10 cellular contexts compared by ENCODE assay signal in genomic region chr5:474826-475661, GRCh38. TPM values are rescaled to one million over a fixed set of nuclear protein-coding genes. Genes with fewer than 3 reads are reported as not detected.
DNase-seq lines count a peak whose midpoint lies in the region; FAIRE-seq and TF ChIP-seq lines count a peak whose summit lies in the region.
"Had no signal": no experiment of that assay in that cellular context is flagged by ENCODE, and none has a peak within 500 bp of the region (broad histone marks: within the 10 kb centered on the region; RNA-seq: fewer than 3 reads in every experiment).

No MANE protein-coding gene starts in this region.

- no peak overlapping the region for H3K27ac ChIP-seq in kidney (ENCODE audit: low read depth in 2 of 2, low read length in 2 of 2)
- H3K27ac ChIP-seq in vagina: no peak overlapping the region
- H3K27ac ChIP-seq: upper lobe of left lung had no signal

- no peak for TF ChIP-seq CTCF in kidney (IDR thresholded peaks at IDR 0.05; ENCODE audit: borderline replicate concordance, extremely low read depth, insufficient read depth)
- TF ChIP-seq CTCF in vagina (IDR thresholded peaks at IDR 0.05): no peak

- peaks cover 20% of the 10 kb centered on the region for H3K4me1 ChIP-seq in adipocyte (ENCODE audit: control insufficient read depth, insufficient read depth, low read length)
- H3K4me1 ChIP-seq in kidney (ENCODE audit: control insufficient read depth in 1 of 2, insufficient read depth in 1 of 2, low read depth in 1 of 2, low read length in 2 of 2): peaks cover 3 to 14% of the 10 kb centered on the region in 2 donors
- H3K4me1 ChIP-seq in vagina: peaks cover 47% of the 10 kb centered on the region

- H3K36me3 ChIP-seq in adipocyte (ENCODE audit: control insufficient read depth, insufficient read depth, low read length, severe bottlenecking): peaks cover 4% of the 10 kb centered on the region
- peaks cover 0 to 4% of the 10 kb centered on the region in 2 donors for H3K36me3 ChIP-seq in kidney (ENCODE audit: control insufficient read depth in 1 of 2, insufficient read depth in 2 of 2, low read length in 2 of 2)
- no peaks in the 10 kb centered on the region for H3K36me3 ChIP-seq in vagina

- H3K4me3 ChIP-seq in adipocyte (ENCODE audit: low read length) (peak overlapping the region; percentile 59), kidney (ENCODE audit: low read length in 2 of 2) (peak overlapping the region in 1 of 2 donors; percentile 3), vagina (peak overlapping the region; percentile 36 to 80)

- H3K9ac ChIP-seq in adipocyte (ENCODE audit: low read length): no peak overlapping the region
- H3K9ac ChIP-seq in kidney (ENCODE audit: low read length in 2 of 2): no peak overlapping the region

- intact Hi-C loops in kidney (cut with DNase I): no loop called here
- intact Hi-C loops in vagina (cut with DNase I): no loop called here

- DNase-seq in stimulated activated CD4-positive, alpha-beta T cell treated with anti-CD3 and anti-CD28 coated beads, Interleukin-15, amount 100 ng/mL, for 24 hours: peak; percentile 47
- DNase-seq in stimulated activated CD4-positive, alpha-beta T cell treated with anti-CD3 and anti-CD28 coated beads, Interleukin-12 subunit alpha, Interleukin-12 subunit beta, amount 100 ng/mL, for 4 hours: no peak
- DNase-seq in adipocyte (ENCODE audit: low read depth) (peak; percentile 22), kidney (peak; percentile 76), vagina (ENCODE audit: extremely low spot score in 2 of 2) (no peak), NCI-H1092 treated with DMSO at 0.1 percent for 48 hours (lab: John Stamatoyannopoulos, UW) (no peak), NCI-H1694 treated with DMSO at 0.1 percent for 48 hours (lab: John Stamatoyannopoulos, UW) (no peak), foreskin melanocyte (no peak)

- H3K27me3 ChIP-seq in adipocyte (replicated peaks; ENCODE audit: control insufficient read depth, insufficient read depth, low read length) (peaks cover 31% of the 10 kb centered on the region), vagina (no peaks in the 10 kb centered on the region)

- TF ChIP-seq POLR2A in vagina (IDR thresholded peaks at IDR 0.05): no peak

- FAIRE-seq in kidney (lab: Jason Lieb, UNC): no peak
- FAIRE-seq: GM18507 had no signal

- H3K9me3 ChIP-seq in adipocyte (ENCODE audit: control insufficient read depth, low read length) (no peaks in the 10 kb centered on the region), kidney (ENCODE audit: control insufficient read depth in 1 of 2, low read length in 2 of 2) (no peaks in the 10 kb centered on the region), vagina (no peaks in the 10 kb centered on the region)
- H3K9me3 ChIP-seq: upper lobe of left lung had no signal

RNA-seq across cellular contexts. Expression of gene EXOC3, which starts 32.1 kb away (rescaled TPM):
- total RNA-seq in kidney: 71.5 TPM
- polyA plus RNA-seq in kidney (ENCODE audit: insufficient read depth, low read depth, low replicate concordance): 40.5 TPM
- 67.5 TPM for total RNA-seq in vagina

RNA-seq across cellular contexts. Expression of gene SLC9A3, which starts 49.2 kb away (rescaled TPM):
- total RNA-seq in kidney: 10.5 TPM
- 36.9 TPM for polyA plus RNA-seq in kidney (ENCODE audit: insufficient read depth, low read depth, low replicate concordance)
- total RNA-seq in vagina: 3.9 TPM

Comparison
In these comparisons a context has a peak if more than half of its experiments do, and no peak if none do; other contexts are left out.
1. DNase-seq: peak in stimulated activated CD4-positive, alpha-beta T cell treated with anti-CD3 and anti-CD28 coated beads, Interleukin-15, amount 100 ng/mL, for 24 hours (single experiment), adipocyte (single experiment) and kidney (single experiment); none in stimulated activated CD4-positive, alpha-beta T cell treated with anti-CD3 and anti-CD28 coated beads, Interleukin-12 subunit alpha, Interleukin-12 subunit beta, amount 100 ng/mL, for 4 hours (single experiment), vagina (0 of 2), NCI-H1092 treated with DMSO at 0.1 percent for 48 hours (single experiment), NCI-H1694 treated with DMSO at 0.1 percent for 48 hours (single experiment) and foreskin melanocyte (single experiment).